ENCODE assay signal across 17 cellular contexts in genomic region chr4:139170932-139171331, GRCh38. TPM values are rescaled to one million over a fixed set of nuclear protein-coding genes. Genes with fewer than 3 reads are reported as not detected.
DNase-seq lines count a peak whose midpoint lies in the region; ATAC-seq, FAIRE-seq and TF ChIP-seq lines count a peak whose summit lies in the region.
"Had no signal": no experiment of that assay in that cellular context is flagged by ENCODE, and none has a peak within 500 bp of the region (broad histone marks: within the 10 kb centered on the region; RNA-seq: fewer than 3 reads in every experiment).

No MANE protein-coding gene starts in this region.

- no peak overlapping the region for H2BK120ac ChIP-seq in trophoblast cell (ENCODE audit: insufficient read depth, low read length, poor library complexity)

- H4K12ac ChIP-seq in trophoblast cell (ENCODE audit: low read depth, low read length) = no peak overlapping the region

- TF ChIP-seq CTCF in Loucy (conservative IDR thresholded peaks at IDR 0.05; ENCODE audit: low read length) (no peak), K562 (IDR thresholded peaks at IDR 0.05 in 2 of 3, conservative IDR thresholded peaks at IDR 0.05 in 1 of 3; ENCODE audit: insufficient read depth in 2 of 3, low read depth in 1 of 3, low read length in 3 of 3) (no peak)

- no peak overlapping the region for H3K9ac ChIP-seq in Loucy (ENCODE audit: low read depth, low read length, poor library complexity, severe bottlenecking)
- H3K9ac ChIP-seq in K562 (ENCODE audit: insufficient read depth in 1 of 2, low read depth in 2 of 2, low read length in 2 of 2) = no peak overlapping the region
- H3K9ac ChIP-seq in trophoblast cell (ENCODE audit: low read length) = no peak overlapping the region

- H3K36me3 ChIP-seq in Loucy (ENCODE audit: insufficient read depth, low read length) = no peaks in the 10 kb centered on the region
- peaks cover 2% of the 10 kb centered on the region; the same call in 1 of the 3 replicates for H3K36me3 ChIP-seq in K562 (ENCODE audit: control insufficient read depth, insufficient read depth, low read length)
- H3K36me3 ChIP-seq in trophoblast cell (ENCODE audit: control insufficient read depth in 1 of 2, insufficient read depth in 2 of 2, low read length in 2 of 2) = no peaks in the 10 kb centered on the region
- H3K36me3 ChIP-seq: HAP-1 had no signal

- H3K4me3 ChIP-seq in Loucy (ENCODE audit: low read length, poor library complexity, severe bottlenecking) = no peak overlapping the region
- H3K4me3 ChIP-seq in K562 = no peak overlapping the region
- no peak overlapping the region for H3K4me3 ChIP-seq in trophoblast cell (ENCODE audit: low read depth, low read length)
- H3K4me3 ChIP-seq: HAP-1 had no signal

- no peak overlapping the region for H2BK12ac ChIP-seq in trophoblast cell (ENCODE audit: low read length)

- no TSS peak for BruUV-seq in K562 (replicated peaks; lab: Mats Ljungman, UMichigan)

- 74% methylated on average over 6 of the region's 6 CpGs for WGBS in K562 (ENCODE audit: insufficient coverage, low coverage, missing lambda C conversion rate)
- no CpG with 5 or more reads among the region's 6 CpGs for WGBS in trophoblast cell (ENCODE audit: extremely low coverage, insufficient coverage, insufficient read length)

- no peak overlapping the region for H3K23ac ChIP-seq in trophoblast cell (ENCODE audit: low read length)

- no peak overlapping the region for H3K27ac ChIP-seq in K562 (ENCODE audit: extremely low read depth, low read depth, low read length)
- H3K27ac ChIP-seq in trophoblast cell (ENCODE audit: low read depth, low read length) = no peak overlapping the region

- no peak overlapping the region for H2AK5ac ChIP-seq in trophoblast cell (ENCODE audit: low read length)

- no peaks in the 10 kb centered on the region for H3K79me1 ChIP-seq in trophoblast cell (ENCODE audit: low read length)

- H3K18ac ChIP-seq in trophoblast cell (ENCODE audit: low read length) = no peak overlapping the region

- H3K14ac ChIP-seq in trophoblast cell (ENCODE audit: low read length) = no peak overlapping the region

- no peak overlapping the region for H4K91ac ChIP-seq in trophoblast cell (ENCODE audit: low read depth, low read length)

- H4K20me1 ChIP-seq in Loucy (ENCODE audit: insufficient read depth, low read length, poor library complexity, severe bottlenecking) (peaks cover 48% of the 10 kb centered on the region), K562 (replicated peaks; ENCODE audit: control insufficient read depth, insufficient read depth, low read length) (peaks cover 5% of the 10 kb centered on the region)

- H3K27me3 ChIP-seq in Loucy (ENCODE audit: insufficient read depth, low read length, poor library complexity, severe bottlenecking) (no peaks in the 10 kb centered on the region), K562 (ENCODE audit: control insufficient read depth in 2 of 2, insufficient read depth in 2 of 2, low read length in 2 of 2) (no peaks in the 10 kb centered on the region), trophoblast cell (ENCODE audit: insufficient read depth, low read length) (no peaks in the 10 kb centered on the region)

- no peaks in the 10 kb centered on the region for H3K9me1 ChIP-seq in K562 (ENCODE audit: control insufficient read depth, insufficient read depth, low read length)

- no peak for TF ChIP-seq POLR2A in K562 (conservative IDR thresholded peaks at IDR 0.05)

- no peaks in the 10 kb centered on the region for H3F3A ChIP-seq in Loucy (ENCODE audit: low read depth)

- H3K4me1 ChIP-seq in Loucy (ENCODE audit: insufficient read depth, low read length, poor library complexity, severe bottlenecking) (peaks cover 25% of the 10 kb centered on the region), K562 (replicated peaks in 1 of 2; ENCODE audit: control insufficient read depth in 2 of 2, insufficient read depth in 2 of 2, low read length in 2 of 2) (peaks cover 0 to 25% of the 10 kb centered on the region in 2 experiments; a peak in 2 of 5 replicates), trophoblast cell (ENCODE audit: control insufficient read depth in 1 of 2, insufficient read depth in 2 of 2, low read length in 2 of 2) (peaks cover 0 to 2% of the 10 kb centered on the region in 2 experiments)

- DNase-seq in K562 (ENCODE audit: extremely low read depth in 1 of 4, low spot score in 3 of 4) (no peak), trophoblast cell (no peak), NCI-H1417 (lab: John Stamatoyannopoulos, UW) (no peak), NCI-H69 (lab: John Stamatoyannopoulos, UW) (no peak)
- DNase-seq: CD8-positive, alpha-beta T cell; COR-L47; DMS153; DMS79 treated with DMSO at 0.1 percent for 48 hours; EL; HFFc6 had no signal

- no peak overlapping the region for H2BK5ac ChIP-seq in trophoblast cell (ENCODE audit: low read depth, low read length, poor library complexity)

- FAIRE-seq in K562 (lab: Jason Lieb, UNC) = no peak
- FAIRE-seq: D721Med, G401.6, GM12892, HTR-8/SVneo had no signal

- TF ChIP-seq EP300 in K562 (IDR thresholded peaks at IDR 0.05; ENCODE audit: low read length) = no peak

- intact Hi-C loops in K562 (cut with micrococcal nuclease) = no loop called here

- H3K9me2 ChIP-seq in Loucy (replicated peaks; ENCODE audit: low read depth, low read length) = no peaks in the 10 kb centered on the region

- ATAC-seq in K562 (no peak), HG02885 (IDR thresholded peaks at IDR 0.05; ENCODE audit: poor library complexity, unreplicated experiment) (no peak)
- ATAC-seq: CD8-positive, alpha-beta T cell had no signal

- H3K4me2 ChIP-seq in Loucy (ENCODE audit: low read depth, low read length, poor library complexity, severe bottlenecking) = peak overlapping the region; percentile 27
- H3K4me2 ChIP-seq in K562 (ENCODE audit: insufficient read depth, low read length) = no peak overlapping the region
- no peak overlapping the region for H3K4me2 ChIP-seq in trophoblast cell (ENCODE audit: low read length)

- no peak for TF ChIP-seq RAD21 in K562 (CRISPR knock-in tag; conservative IDR thresholded peaks at IDR 0.05 in 1 of 2, IDR thresholded peaks at IDR 0.05 in 1 of 2)

- H3K4ac ChIP-seq in trophoblast cell (ENCODE audit: low read depth, low read length) = peak overlapping the region; percentile 95

- POLR2A ChIA-PET in K562 (lab: Yijun Ruan, JAX) = interaction anchor here (1.0 to 2.3 kb wide), 4 partner anchors 11 to 125 kb away, joined by 3 to 8 read pairs (median 6); no protein-coding TSS in a partner anchor

- H3K9me3 ChIP-seq in Loucy (ENCODE audit: insufficient read depth, low read depth, low read length) = no peaks in the 10 kb centered on the region
- H3K9me3 ChIP-seq in K562 (replicated peaks; ENCODE audit: control insufficient read depth, insufficient read depth, low read depth, low read length) = no peaks in the 10 kb centered on the region
- no peaks in the 10 kb centered on the region for H3K9me3 ChIP-seq in trophoblast cell (ENCODE audit: insufficient read depth, low read depth, low read length)
- H3K9me3 ChIP-seq: HAP-1 had no signal

- no peak overlapping the region for H4K8ac ChIP-seq in trophoblast cell (ENCODE audit: low read depth, low read length)

- H2AFZ ChIP-seq in Loucy (ENCODE audit: low read length) (no peak overlapping the region), K562 (ENCODE audit: low read depth, low read length) (no peak overlapping the region), trophoblast cell (ENCODE audit: insufficient read depth, low read length, poor library complexity) (no peak overlapping the region)

- in situ Hi-C loops in K562 (cut with MboI) = no loop called here

- CTCF ChIA-PET in K562 (lab: Yijun Ruan, JAX; ENCODE audit: low intra/inter-chr PET ratio) = no interaction called here

- H3K79me2 ChIP-seq in Loucy (ENCODE audit: insufficient read depth, low read length) (peaks cover 92% of the 10 kb centered on the region), K562 (ENCODE audit: control insufficient read depth, insufficient read depth, low read length) (peaks cover 94% of the 10 kb centered on the region), trophoblast cell (ENCODE audit: control insufficient read depth, insufficient read depth, low read length, poor library complexity) (peaks cover 13% of the 10 kb centered on the region)

TF ChIP-seq in K562, 482 proteins besides CTCF, POLR2A, EP300 and RAD21 (continues in another document):
- TF ChIP-seq GTF2A2 (tag; IDR thresholded peaks at IDR 0.05) (no peak), ID3 (CRISPR knock-in tag; IDR thresholded peaks at IDR 0.05) (no peak), ID3 (tag; IDR thresholded peaks at IDR 0.05) (no peak), RBM22 (IDR thresholded peaks at IDR 0.05; ENCODE audit: low read depth, low read length, poor library complexity, severe bottlenecking) (no peak), ARNT (IDR thresholded peaks at IDR 0.05) (no peak), ZNF121 (CRISPR knock-in tag; conservative IDR thresholded peaks at IDR 0.05) (peak; percentile 77)

RNA-seq across cellular contexts. Expression of gene ELF2, which starts 6.1 kb away (rescaled TPM):
- 57.5 and 146 TPM in 2 replicates for total RNA-seq in K562 (2011; cell fraction: chromatin; rRNA removed; ENCODE audit: low replicate concordance)
- 30.2 and 35.3 TPM in 2 replicates for total RNA-seq in K562 (2011; cell fraction: nucleolus; rRNA removed)
- total RNA-seq in K562 (2011; cell fraction: nucleoplasm; rRNA removed) = 66.7 and 117 TPM in 2 replicates
- total RNA-seq in K562 (2014; rRNA removed) (29.7 TPM in 2 replicates), K562 (2014; rRNA removed; fragmentation: Illumina TruSeq; extraction: Trizol) (58.7 and 71.2 TPM in 2 replicates), K562 (2015; rRNA removed; fragmentation: Illumina TruSeq; extraction: Trizol) (47.5 and 51.3 TPM in 2 replicates), K562 (2021) (43.4 and 43.5 TPM in 2 replicates)
- polyA plus RNA-seq in K562 (2011; rRNA removed) (48.7 and 54.3 TPM in 2 replicates), K562 (2014; fragmentation: Illumina TruSeq; extraction: Trizol) (37.9 and 41.6 TPM in 2 replicates), K562 (2014; fragmentation: Nextera tagmentation; extraction: Ambion mirVana) (10 to 100 TPM in 1 of 2 experiments, 1 to 10 TPM in 1; 9.4 to 18.0 TPM), K562 (2014; rRNA removed) (29.1 and 30.3 TPM in 2 replicates)
- 22.0 and 25.1 TPM in 2 replicates for polyA plus RNA-seq in K562 (2011; cell fraction: cytosol; rRNA removed)
- 34.1 and 37.9 TPM in 2 replicates for polyA plus RNA-seq in K562 (2011; cell fraction: nucleus; rRNA removed)
- 25.8 and 27.5 TPM in 2 replicates for polyA plus RNA-seq in K562 (2012)
- polyA minus RNA-seq in K562 (2011; rRNA and poly(A)+ RNA removed) = 80.9 and 88.5 TPM in 2 replicates
- polyA minus RNA-seq in K562 (2011; cell fraction: cytosol; rRNA and poly(A)+ RNA removed) = 32.9 and 33.7 TPM in 2 replicates
- polyA minus RNA-seq in K562 (2011; cell fraction: nucleus; rRNA and poly(A)+ RNA removed) = 28.0 and 46.7 TPM in 2 replicates
- 19.5 and 21.8 TPM in 2 replicates for polyA plus RNA-seq in trophoblast cell (2013)
